ENCODE assay signal across 1 cellular context in genomic region chr6:111478749-111479148, GRCh38.
TF ChIP-seq lines count a peak whose summit lies in the region.

No MANE protein-coding gene starts in this region.

TF ChIP-seq in H1, 55 proteins besides CTCF, POLR2A, EP300 and RAD21 (continued from another document):
- TF ChIP-seq, protein P1, sequence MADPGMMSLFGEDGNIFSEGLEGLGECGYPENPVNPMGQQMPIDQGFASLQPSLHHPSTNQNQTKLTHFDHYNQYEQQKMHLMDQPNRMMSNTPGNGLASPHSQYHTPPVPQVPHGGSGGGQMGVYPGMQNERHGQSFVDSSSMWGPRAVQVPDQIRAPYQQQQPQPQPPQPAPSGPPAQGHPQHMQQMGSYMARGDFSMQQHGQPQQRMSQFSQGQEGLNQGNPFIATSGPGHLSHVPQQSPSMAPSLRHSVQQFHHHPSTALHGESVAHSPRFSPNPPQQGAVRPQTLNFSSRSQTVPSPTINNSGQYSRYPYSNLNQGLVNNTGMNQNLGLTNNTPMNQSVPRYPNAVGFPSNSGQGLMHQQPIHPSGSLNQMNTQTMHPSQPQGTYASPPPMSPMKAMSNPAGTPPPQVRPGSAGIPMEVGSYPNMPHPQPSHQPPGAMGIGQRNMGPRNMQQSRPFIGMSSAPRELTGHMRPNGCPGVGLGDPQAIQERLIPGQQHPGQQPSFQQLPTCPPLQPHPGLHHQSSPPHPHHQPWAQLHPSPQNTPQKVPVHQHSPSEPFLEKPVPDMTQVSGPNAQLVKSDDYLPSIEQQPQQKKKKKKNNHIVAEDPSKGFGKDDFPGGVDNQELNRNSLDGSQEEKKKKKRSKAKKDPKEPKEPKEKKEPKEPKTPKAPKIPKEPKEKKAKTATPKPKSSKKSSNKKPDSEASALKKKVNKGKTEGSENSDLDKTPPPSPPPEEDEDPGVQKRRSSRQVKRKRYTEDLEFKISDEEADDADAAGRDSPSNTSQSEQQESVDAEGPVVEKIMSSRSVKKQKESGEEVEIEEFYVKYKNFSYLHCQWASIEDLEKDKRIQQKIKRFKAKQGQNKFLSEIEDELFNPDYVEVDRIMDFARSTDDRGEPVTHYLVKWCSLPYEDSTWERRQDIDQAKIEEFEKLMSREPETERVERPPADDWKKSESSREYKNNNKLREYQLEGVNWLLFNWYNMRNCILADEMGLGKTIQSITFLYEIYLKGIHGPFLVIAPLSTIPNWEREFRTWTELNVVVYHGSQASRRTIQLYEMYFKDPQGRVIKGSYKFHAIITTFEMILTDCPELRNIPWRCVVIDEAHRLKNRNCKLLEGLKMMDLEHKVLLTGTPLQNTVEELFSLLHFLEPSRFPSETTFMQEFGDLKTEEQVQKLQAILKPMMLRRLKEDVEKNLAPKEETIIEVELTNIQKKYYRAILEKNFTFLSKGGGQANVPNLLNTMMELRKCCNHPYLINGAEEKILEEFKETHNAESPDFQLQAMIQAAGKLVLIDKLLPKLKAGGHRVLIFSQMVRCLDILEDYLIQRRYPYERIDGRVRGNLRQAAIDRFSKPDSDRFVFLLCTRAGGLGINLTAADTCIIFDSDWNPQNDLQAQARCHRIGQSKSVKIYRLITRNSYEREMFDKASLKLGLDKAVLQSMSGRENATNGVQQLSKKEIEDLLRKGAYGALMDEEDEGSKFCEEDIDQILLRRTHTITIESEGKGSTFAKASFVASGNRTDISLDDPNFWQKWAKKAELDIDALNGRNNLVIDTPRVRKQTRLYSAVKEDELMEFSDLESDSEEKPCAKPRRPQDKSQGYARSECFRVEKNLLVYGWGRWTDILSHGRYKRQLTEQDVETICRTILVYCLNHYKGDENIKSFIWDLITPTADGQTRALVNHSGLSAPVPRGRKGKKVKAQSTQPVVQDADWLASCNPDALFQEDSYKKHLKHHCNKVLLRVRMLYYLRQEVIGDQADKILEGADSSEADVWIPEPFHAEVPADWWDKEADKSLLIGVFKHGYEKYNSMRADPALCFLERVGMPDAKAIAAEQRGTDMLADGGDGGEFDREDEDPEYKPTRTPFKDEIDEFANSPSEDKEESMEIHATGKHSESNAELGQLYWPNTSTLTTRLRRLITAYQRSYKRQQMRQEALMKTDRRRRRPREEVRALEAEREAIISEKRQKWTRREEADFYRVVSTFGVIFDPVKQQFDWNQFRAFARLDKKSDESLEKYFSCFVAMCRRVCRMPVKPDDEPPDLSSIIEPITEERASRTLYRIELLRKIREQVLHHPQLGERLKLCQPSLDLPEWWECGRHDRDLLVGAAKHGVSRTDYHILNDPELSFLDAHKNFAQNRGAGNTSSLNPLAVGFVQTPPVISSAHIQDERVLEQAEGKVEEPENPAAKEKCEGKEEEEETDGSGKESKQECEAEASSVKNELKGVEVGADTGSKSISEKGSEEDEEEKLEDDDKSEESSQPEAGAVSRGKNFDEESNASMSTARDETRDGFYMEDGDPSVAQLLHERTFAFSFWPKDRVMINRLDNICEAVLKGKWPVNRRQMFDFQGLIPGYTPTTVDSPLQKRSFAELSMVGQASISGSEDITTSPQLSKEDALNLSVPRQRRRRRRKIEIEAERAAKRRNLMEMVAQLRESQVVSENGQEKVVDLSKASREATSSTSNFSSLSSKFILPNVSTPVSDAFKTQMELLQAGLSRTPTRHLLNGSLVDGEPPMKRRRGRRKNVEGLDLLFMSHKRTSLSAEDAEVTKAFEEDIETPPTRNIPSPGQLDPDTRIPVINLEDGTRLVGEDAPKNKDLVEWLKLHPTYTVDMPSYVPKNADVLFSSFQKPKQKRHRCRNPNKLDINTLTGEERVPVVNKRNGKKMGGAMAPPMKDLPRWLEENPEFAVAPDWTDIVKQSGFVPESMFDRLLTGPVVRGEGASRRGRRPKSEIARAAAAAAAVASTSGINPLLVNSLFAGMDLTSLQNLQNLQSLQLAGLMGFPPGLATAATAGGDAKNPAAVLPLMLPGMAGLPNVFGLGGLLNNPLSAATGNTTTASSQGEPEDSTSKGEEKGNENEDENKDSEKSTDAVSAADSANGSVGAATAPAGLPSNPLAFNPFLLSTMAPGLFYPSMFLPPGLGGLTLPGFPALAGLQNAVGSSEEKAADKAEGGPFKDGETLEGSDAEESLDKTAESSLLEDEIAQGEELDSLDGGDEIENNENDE (IDR thresholded peaks at IDR 0.05; ENCODE audit: insufficient replicate concordance, low read length), result peak; percentile 84
- TF ChIP-seq HDAC2 (IDR thresholded peaks at IDR 0.05; ENCODE audit: borderline replicate concordance in 1 of 2, low read depth in 2 of 2, low read length in 2 of 2), result peak in 1 of 2 experiments; percentile 83; a peak in 1 of 4 replicates
- no peak for TF ChIP-seq KDM5A (IDR thresholded peaks at IDR 0.05; ENCODE audit: low read length)
TF ChIP-seq in H1: peak in this region for 11.
